In the genomic region with DNA sequence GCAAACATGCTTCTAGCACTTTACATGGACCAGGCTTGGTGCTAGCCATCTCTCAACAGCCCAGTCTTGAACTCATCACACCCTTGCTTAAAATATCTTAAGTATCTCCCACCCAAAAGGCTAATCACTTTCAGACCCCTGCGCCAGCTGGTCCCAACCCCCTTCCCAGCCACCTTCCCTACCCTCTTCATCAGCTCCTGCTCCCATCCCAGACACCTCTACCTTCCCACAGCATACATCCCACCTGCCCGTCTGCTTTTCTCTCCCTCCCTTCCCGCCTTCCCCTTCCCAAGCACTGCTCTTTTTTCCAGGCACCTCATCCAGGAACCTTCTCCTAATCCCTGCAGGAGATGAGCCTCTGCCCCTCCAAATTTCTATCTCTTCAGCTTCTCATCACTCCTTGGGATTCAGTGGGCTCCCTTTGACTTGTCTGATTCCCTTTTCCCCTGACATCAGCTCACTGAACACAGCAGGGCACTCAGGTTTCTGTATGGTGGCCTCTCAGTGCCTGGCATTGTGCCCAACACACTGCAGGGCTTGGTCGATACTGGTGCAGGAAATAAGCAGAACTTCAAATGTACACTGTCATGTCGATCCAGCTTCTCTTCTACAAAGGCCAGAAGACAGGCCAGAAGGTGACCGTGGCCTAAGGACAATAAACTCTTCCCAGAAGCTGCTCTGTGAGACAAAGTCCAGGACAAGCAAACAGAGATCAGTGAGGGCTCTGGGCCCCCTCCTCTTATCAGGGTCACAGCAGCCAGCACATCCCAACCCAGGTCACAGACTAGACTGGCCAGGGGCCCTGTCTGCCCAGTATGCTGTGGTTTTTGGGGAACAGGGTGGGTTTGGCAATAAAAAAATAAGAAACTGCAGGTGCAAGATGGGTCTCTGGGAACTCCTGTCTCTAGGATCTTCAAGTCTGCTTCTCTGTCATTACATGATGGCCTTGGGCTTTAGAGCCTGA, we compare ENCODE assay signal across 1 cellular context.
TF ChIP-seq lines count a peak whose summit lies in the region.

No MANE protein-coding gene starts in this region.

TF ChIP-seq in HepG2, 621 proteins besides CTCF, POLR2A, EP300 and RAD21 (continued from another document and continues in another):
- TF ChIP-seq, protein P1, sequence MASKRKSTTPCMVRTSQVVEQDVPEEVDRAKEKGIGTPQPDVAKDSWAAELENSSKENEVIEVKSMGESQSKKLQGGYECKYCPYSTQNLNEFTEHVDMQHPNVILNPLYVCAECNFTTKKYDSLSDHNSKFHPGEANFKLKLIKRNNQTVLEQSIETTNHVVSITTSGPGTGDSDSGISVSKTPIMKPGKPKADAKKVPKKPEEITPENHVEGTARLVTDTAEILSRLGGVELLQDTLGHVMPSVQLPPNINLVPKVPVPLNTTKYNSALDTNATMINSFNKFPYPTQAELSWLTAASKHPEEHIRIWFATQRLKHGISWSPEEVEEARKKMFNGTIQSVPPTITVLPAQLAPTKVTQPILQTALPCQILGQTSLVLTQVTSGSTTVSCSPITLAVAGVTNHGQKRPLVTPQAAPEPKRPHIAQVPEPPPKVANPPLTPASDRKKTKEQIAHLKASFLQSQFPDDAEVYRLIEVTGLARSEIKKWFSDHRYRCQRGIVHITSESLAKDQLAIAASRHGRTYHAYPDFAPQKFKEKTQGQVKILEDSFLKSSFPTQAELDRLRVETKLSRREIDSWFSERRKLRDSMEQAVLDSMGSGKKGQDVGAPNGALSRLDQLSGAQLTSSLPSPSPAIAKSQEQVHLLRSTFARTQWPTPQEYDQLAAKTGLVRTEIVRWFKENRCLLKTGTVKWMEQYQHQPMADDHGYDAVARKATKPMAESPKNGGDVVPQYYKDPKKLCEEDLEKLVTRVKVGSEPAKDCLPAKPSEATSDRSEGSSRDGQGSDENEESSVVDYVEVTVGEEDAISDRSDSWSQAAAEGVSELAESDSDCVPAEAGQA (IDR thresholded peaks at IDR 0.05; ENCODE audit: low read depth) = peak; percentile 27; the same call in 1 of the 2 replicates
- TF ChIP-seq, protein P1 (CRISPR knock-in tag; IDR thresholded peaks at IDR 0.05; ENCODE audit: borderline replicate concordance) = no peak
- TF ChIP-seq, protein P2, sequence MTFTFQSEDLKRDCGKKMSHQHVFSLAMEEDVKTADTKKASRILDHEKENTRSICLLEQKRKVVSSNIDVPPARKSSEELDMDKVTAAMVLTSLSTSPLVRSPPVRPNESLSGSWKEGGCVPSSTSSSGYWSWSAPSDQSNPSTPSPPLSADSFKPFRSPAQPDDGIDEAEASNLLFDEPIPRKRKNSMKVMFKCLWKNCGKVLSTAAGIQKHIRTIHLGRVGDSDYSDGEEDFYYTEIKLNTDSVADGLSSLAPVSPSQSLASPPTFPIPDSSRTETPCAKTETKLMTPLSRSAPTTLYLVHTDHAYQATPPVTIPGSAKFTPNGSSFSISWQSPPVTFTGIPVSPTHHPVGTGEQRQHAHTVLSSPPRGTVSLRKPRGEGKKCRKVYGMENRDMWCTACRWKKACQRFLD (CRISPR knock-in tag; IDR thresholded peaks at IDR 0.05; ENCODE audit: borderline replicate concordance) = peak; percentile 35; the same call in 1 of the 2 replicates
- TF ChIP-seq ZFX (CRISPR knock-in tag; IDR thresholded peaks at IDR 0.05; ENCODE audit: low read depth) (peak; percentile 93), HNF4G (IDR thresholded peaks at IDR 0.05; ENCODE audit: borderline replicate concordance, low read depth, low read length) (peak; percentile 95), HNF4G (CRISPR knock-in tag; IDR thresholded peaks at IDR 0.05; ENCODE audit: borderline replicate concordance, low read depth) (peak; percentile 93; the same call in 1 of the 2 replicates), ZFYVE20 (CRISPR knock-in tag; IDR thresholded peaks at IDR 0.05; ENCODE audit: borderline replicate concordance, low read depth) (no peak), DR1 (CRISPR knock-in tag; IDR thresholded peaks at IDR 0.05) (0 out of 2 replicates have a peak, but pooled peaks have one; percentile 35), ZNF781 (CRISPR knock-in tag; IDR thresholded peaks at IDR 0.05; ENCODE audit: borderline replicate concordance, not compliant biosample characterization) (no peak), SNAPC2 (CRISPR knock-in tag; IDR thresholded peaks at IDR 0.05) (no peak; the same call in 1 of the 2 replicates), MYNN (CRISPR knock-in tag; IDR thresholded peaks at IDR 0.05; ENCODE audit: low read depth) (no peak), ZNF777 (CRISPR knock-in tag; IDR thresholded peaks at IDR 0.05) (no peak; the same call in 1 of the 2 replicates), ZSCAN25 (CRISPR knock-in tag; IDR thresholded peaks at IDR 0.05) (peak; percentile 85), CBFB (CRISPR knock-in tag; IDR thresholded peaks at IDR 0.05) (peak; percentile 49; the same call in 1 of the 2 replicates), SAP130 (CRISPR knock-in tag; IDR thresholded peaks at IDR 0.05; ENCODE audit: low read depth) (peak; percentile 91), GLI4 (CRISPR knock-in tag; IDR thresholded peaks at IDR 0.05; ENCODE audit: borderline replicate concordance) (peak; percentile 24; the same call in 1 of the 2 replicates), PAWR (CRISPR knock-in tag; IDR thresholded peaks at IDR 0.05; ENCODE audit: borderline replicate concordance) (no peak), ZFP36L2 (CRISPR knock-in tag; IDR thresholded peaks at IDR 0.05) (no peak), ZNF83 (CRISPR knock-in tag; IDR thresholded peaks at IDR 0.05; ENCODE audit: borderline replicate concordance) (no peak), RAD51 (IDR thresholded peaks at IDR 0.05; ENCODE audit: borderline replicate concordance) (no peak), FOXJ3 (CRISPR knock-in tag; IDR thresholded peaks at IDR 0.05; ENCODE audit: borderline replicate concordance) (peak; percentile 86), ZBTB21 (CRISPR knock-in tag; IDR thresholded peaks at IDR 0.05) (no peak), TRIM24 (CRISPR knock-in tag; IDR thresholded peaks at IDR 0.05) (no peak), GATA4 (IDR thresholded peaks at IDR 0.05; ENCODE audit: borderline replicate concordance, low read depth) (peak; percentile 82; the same call in 1 of the 2 replicates), ZNF235 (CRISPR knock-in tag; IDR thresholded peaks at IDR 0.05; ENCODE audit: borderline replicate concordance) (no peak), ZNF577 (CRISPR knock-in tag; IDR thresholded peaks at IDR 0.05; ENCODE audit: borderline replicate concordance, low read depth) (no peak), SP1 (IDR thresholded peaks at IDR 0.05) (no peak), SP1 (CRISPR knock-in tag; IDR thresholded peaks at IDR 0.05) (no peak), KMT2B (CRISPR knock-in tag; IDR thresholded peaks at IDR 0.05) (no peak; the same call in 1 of the 2 replicates), ATRX (CRISPR knock-in tag; IDR thresholded peaks at IDR 0.05; ENCODE audit: borderline replicate concordance) (no peak), IRX3 (CRISPR knock-in tag; IDR thresholded peaks at IDR 0.05; ENCODE audit: borderline replicate concordance, low read depth) (no peak), SRSF4 (IDR thresholded peaks at IDR 0.05; ENCODE audit: low read depth, low read length, poor library complexity, severe bottlenecking) (no peak), KLF9 (CRISPR knock-in tag; IDR thresholded peaks at IDR 0.05; ENCODE audit: low read depth) (0 out of 2 replicates have a peak, but pooled peaks have one; percentile 36), ZNF572 (CRISPR knock-in tag; IDR thresholded peaks at IDR 0.05) (no peak), EHMT2 (IDR thresholded peaks at IDR 0.05; ENCODE audit: borderline replicate concordance, low read depth, low read length) (no peak), SMYD3 (CRISPR knock-in tag; IDR thresholded peaks at IDR 0.05) (0 out of 2 replicates have a peak, but pooled peaks have one; percentile 26), ZNF354B (CRISPR knock-in tag; IDR thresholded peaks at IDR 0.05) (no peak)
- TF ChIP-seq, protein P3, sequence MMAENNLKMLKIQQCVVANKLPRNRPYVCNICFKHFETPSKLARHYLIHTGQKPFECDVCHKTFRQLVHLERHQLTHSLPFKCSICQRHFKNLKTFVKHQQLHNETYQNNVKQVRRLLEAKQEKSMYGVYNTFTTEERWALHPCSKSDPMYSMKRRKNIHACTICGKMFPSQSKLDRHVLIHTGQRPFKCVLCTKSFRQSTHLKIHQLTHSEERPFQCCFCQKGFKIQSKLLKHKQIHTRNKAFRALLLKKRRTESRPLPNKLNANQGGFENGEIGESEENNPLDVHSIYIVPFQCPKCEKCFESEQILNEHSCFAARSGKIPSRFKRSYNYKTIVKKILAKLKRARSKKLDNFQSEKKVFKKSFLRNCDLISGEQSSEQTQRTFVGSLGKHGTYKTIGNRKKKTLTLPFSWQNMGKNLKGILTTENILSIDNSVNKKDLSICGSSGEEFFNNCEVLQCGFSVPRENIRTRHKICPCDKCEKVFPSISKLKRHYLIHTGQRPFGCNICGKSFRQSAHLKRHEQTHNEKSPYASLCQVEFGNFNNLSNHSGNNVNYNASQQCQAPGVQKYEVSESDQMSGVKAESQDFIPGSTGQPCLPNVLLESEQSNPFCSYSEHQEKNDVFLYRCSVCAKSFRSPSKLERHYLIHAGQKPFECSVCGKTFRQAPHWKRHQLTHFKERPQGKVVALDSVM (CRISPR knock-in tag; IDR thresholded peaks at IDR 0.05) = no peak
- TF ChIP-seq, protein P4, sequence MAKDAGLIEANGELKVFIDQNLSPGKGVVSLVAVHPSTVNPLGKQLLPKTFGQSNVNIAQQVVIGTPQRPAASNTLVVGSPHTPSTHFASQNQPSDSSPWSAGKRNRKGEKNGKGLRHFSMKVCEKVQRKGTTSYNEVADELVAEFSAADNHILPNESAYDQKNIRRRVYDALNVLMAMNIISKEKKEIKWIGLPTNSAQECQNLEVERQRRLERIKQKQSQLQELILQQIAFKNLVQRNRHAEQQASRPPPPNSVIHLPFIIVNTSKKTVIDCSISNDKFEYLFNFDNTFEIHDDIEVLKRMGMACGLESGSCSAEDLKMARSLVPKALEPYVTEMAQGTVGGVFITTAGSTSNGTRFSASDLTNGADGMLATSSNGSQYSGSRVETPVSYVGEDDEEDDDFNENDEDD (CRISPR knock-in tag; IDR thresholded peaks at IDR 0.05; ENCODE audit: borderline replicate concordance) = no peak
- TF ChIP-seq, protein P5, sequence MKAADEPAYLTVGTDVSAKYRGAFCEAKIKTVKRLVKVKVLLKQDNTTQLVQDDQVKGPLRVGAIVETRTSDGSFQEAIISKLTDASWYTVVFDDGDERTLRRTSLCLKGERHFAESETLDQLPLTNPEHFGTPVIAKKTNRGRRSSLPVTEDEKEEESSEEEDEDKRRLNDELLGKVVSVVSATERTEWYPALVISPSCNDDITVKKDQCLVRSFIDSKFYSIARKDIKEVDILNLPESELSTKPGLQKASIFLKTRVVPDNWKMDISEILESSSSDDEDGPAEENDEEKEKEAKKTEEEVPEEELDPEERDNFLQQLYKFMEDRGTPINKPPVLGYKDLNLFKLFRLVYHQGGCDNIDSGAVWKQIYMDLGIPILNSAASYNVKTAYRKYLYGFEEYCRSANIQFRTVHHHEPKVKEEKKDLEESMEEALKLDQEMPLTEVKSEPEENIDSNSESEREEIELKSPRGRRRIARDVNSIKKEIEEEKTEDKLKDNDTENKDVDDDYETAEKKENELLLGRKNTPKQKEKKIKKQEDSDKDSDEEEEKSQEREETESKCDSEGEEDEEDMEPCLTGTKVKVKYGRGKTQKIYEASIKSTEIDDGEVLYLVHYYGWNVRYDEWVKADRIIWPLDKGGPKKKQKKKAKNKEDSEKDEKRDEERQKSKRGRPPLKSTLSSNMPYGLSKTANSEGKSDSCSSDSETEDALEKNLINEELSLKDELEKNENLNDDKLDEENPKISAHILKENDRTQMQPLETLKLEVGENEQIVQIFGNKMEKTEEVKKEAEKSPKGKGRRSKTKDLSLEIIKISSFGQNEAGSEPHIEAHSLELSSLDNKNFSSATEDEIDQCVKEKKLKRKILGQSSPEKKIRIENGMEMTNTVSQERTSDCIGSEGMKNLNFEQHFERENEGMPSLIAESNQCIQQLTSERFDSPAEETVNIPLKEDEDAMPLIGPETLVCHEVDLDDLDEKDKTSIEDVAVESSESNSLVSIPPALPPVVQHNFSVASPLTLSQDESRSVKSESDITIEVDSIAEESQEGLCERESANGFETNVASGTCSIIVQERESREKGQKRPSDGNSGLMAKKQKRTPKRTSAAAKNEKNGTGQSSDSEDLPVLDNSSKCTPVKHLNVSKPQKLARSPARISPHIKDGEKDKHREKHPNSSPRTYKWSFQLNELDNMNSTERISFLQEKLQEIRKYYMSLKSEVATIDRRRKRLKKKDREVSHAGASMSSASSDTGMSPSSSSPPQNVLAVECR (CRISPR knock-in tag; IDR thresholded peaks at IDR 0.05; ENCODE audit: borderline replicate concordance) = peak; percentile 80
- TF ChIP-seq, protein P6, sequence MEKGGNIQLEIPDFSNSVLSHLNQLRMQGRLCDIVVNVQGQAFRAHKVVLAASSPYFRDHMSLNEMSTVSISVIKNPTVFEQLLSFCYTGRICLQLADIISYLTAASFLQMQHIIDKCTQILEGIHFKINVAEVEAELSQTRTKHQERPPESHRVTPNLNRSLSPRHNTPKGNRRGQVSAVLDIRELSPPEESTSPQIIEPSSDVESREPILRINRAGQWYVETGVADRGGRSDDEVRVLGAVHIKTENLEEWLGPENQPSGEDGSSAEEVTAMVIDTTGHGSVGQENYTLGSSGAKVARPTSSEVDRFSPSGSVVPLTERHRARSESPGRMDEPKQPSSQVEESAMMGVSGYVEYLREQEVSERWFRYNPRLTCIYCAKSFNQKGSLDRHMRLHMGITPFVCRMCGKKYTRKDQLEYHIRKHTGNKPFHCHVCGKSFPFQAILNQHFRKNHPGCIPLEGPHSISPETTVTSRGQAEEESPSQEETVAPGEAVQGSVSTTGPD (CRISPR knock-in tag; IDR thresholded peaks at IDR 0.05) = 0 out of 2 replicates have a peak, but pooled peaks have one; percentile 13
- TF ChIP-seq, protein P7, sequence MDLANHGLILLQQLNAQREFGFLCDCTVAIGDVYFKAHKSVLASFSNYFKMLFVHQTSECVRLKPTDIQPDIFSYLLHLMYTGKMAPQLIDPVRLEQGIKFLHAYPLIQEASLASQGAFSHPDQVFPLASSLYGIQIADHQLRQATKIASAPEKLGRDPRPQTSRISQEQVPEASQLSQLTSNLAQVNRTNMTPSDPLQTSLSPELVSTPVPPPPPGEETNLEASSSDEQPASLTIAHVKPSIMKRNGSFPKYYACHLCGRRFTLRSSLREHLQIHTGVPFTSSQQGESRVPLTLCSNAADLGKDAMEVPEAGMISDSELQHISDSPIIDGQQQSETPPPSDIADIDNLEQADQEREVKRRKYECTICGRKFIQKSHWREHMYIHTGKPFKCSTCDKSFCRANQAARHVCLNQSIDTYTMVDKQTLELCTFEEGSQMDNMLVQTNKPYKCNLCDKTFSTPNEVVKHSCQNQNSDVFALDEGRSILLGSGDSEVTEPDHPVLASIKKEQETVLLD (CRISPR knock-in tag; IDR thresholded peaks at IDR 0.05; ENCODE audit: low read depth) = no peak
